In genomic region chr10:87504667-87505365, GRCh38 we compare ENCODE assay signal across 8 cellular contexts. TPM values are rescaled to one million over a fixed set of nuclear protein-coding genes. Genes with fewer than 3 reads are reported as not detected.
DNase-seq lines count a peak whose midpoint lies in the region; ATAC-seq and TF ChIP-seq lines count a peak whose summit lies in the region.

MINPP1 (plus strand) TSS chr10:87504893; CDS start chr10:87504916, 23 bp downstream.

- H3K4me1 Mint-ChIP-seq in activated T-helper 2 cell treated with anti-CD3 and anti-CD28 coated beads, Interferon-gamma antibody, Interleukin-2, Interleukin-4, amounts not matched to agents 10 μg/mL and 5 μg/mL and 100 μg/mL, durations not matched to agents 14 hours and 24 hours and 36 hours (ENCODE audit: low read depth): peaks cover 27% of the 10 kb centered on the region
- peaks cover 23 to 56% (median 39%) of the 10 kb centered on the region in 7 donors for H3K4me1 Mint-ChIP-seq in naive thymus-derived CD4-positive, alpha-beta T cell

- peaks cover 0 to 11% (median 0%) of the 10 kb centered on the region in 3 experiments for H3K36me3 ChIP-seq in naive thymus-derived CD4-positive, alpha-beta T cell (ENCODE audit: control insufficient read depth in 2 of 3, insufficient read depth in 3 of 3, low read length in 3 of 3)

- H3K4me1 ChIP-seq in naive thymus-derived CD4-positive, alpha-beta T cell (ENCODE audit: control insufficient read depth in 2 of 2, insufficient read depth in 2 of 2, low read length in 2 of 2): peaks cover 12 to 13% of the 10 kb centered on the region in 2 donors

- no peak for TF ChIP-seq CTCF in fibroblast of mammary gland (conservative IDR thresholded peaks at IDR 0.05; ENCODE audit: control insufficient read depth, insufficient read depth, low read depth, low read length)

- intact Hi-C loops in activated T-helper 2 cell treated with anti-CD3 and anti-CD28 coated beads, Interferon-gamma antibody, Interleukin-2, Interleukin-4, amounts not matched to agents 10 μg/mL and 5 μg/mL and 100 μg/mL, durations not matched to agents 14 hours and 24 hours and 36 hours (cut with micrococcal nuclease): loop anchor here (1.0 to 10.0 kb wide), 2 partner anchors 530 to 766 kb away; no protein-coding TSS in a partner anchor
- intact Hi-C loops in naive thymus-derived CD4-positive, alpha-beta T cell (cut with micrococcal nuclease): loop anchor here (1.0 to 10.0 kb wide), 4 partner anchors 160 to 1490 kb away; partner anchors contain the start of genes ATAD1 (in 1 of the 2) and FAS (in 1 of the 2)

- H3K9me3 Mint-ChIP-seq in activated T-helper 2 cell treated with anti-CD3 and anti-CD28 coated beads, Interferon-gamma antibody, Interleukin-2, Interleukin-4, amounts not matched to agents 10 μg/mL and 5 μg/mL and 100 μg/mL, durations not matched to agents 14 hours and 24 hours and 36 hours: no peaks in the 10 kb centered on the region
- peaks cover 0 to 1% (median 0%) of the 10 kb centered on the region in 11 donors for H3K9me3 Mint-ChIP-seq in naive thymus-derived CD4-positive, alpha-beta T cell

- peaks cover 12% of the 10 kb centered on the region for H3K36me3 Mint-ChIP-seq in activated T-helper 2 cell treated with anti-CD3 and anti-CD28 coated beads, Interferon-gamma antibody, Interleukin-2, Interleukin-4, amounts not matched to agents 10 μg/mL and 5 μg/mL and 100 μg/mL, durations not matched to agents 14 hours and 24 hours and 36 hours (ENCODE audit: low read depth)
- peaks cover 3 to 12% (median 5%) of the 10 kb centered on the region in 5 donors for H3K36me3 Mint-ChIP-seq in naive thymus-derived CD4-positive, alpha-beta T cell

- no peaks in the 10 kb centered on the region for H3K9me3 ChIP-seq in naive thymus-derived CD4-positive, alpha-beta T cell (ENCODE audit: control insufficient read depth in 2 of 3, low read length in 3 of 3)

- peaks cover 15% of the 10 kb centered on the region for H3K27me3 Mint-ChIP-seq in activated T-helper 2 cell treated with anti-CD3 and anti-CD28 coated beads, Interferon-gamma antibody, Interleukin-2, Interleukin-4, amounts not matched to agents 10 μg/mL and 5 μg/mL and 100 μg/mL, durations not matched to agents 14 hours and 24 hours and 36 hours (ENCODE audit: low read depth)
- peaks cover 0 to 24% (median 0%) of the 10 kb centered on the region in 5 donors for H3K27me3 Mint-ChIP-seq in naive thymus-derived CD4-positive, alpha-beta T cell

- H3K4me3 ChIP-seq in fibroblast of mammary gland (ENCODE audit: control insufficient read depth, low read depth, low read length): peak within 1 kb of the TSS; percentile 83
- peak within 1 kb of the TSS; percentile 87 for H3K4me3 ChIP-seq in naive thymus-derived CD4-positive, alpha-beta T cell (ENCODE audit: low read length)

- peak within 1 kb of the TSS; percentile 80 for H3K27ac Mint-ChIP-seq in activated T-helper 2 cell treated with anti-CD3 and anti-CD28 coated beads, Interferon-gamma antibody, Interleukin-2, Interleukin-4, amounts not matched to agents 10 μg/mL and 5 μg/mL and 100 μg/mL, durations not matched to agents 14 hours and 24 hours and 36 hours
- H3K27ac Mint-ChIP-seq in naive thymus-derived CD4-positive, alpha-beta T cell: peak within 1 kb of the TSS; percentile 54 to 93 (median 75)

- no peaks in the 10 kb centered on the region for H3K27me3 ChIP-seq in naive thymus-derived CD4-positive, alpha-beta T cell (ENCODE audit: control insufficient read depth in 2 of 2, insufficient read depth in 2 of 2, low read length in 2 of 2)

- DNase-seq in DMS79 (lab: John Stamatoyannopoulos, UW): peak; percentile 33
- DNase-seq in HuH-7 (ENCODE audit: low spot score): peak; percentile 84
- DNase-seq in RPMI7951 (ENCODE audit: low read depth): peak; percentile 81
- DNase-seq in activated T-helper 2 cell treated with anti-CD3 and anti-CD28 coated beads, Interferon-gamma antibody, Interleukin-2, Interleukin-4, amounts not matched to agents 10 μg/mL and 5 μg/mL and 100 μg/mL, durations not matched to agents 14 hours and 24 hours and 36 hours (ENCODE audit: low spot score): peak; percentile 60
- peak; percentile 81 for DNase-seq in fibroblast of mammary gland (ENCODE audit: low read depth)
- peak; percentile 38 to 86 (median 48) for DNase-seq in naive thymus-derived CD4-positive, alpha-beta T cell
- peak; percentile 87 for DNase-seq in stimulated activated naive CD8-positive, alpha-beta T cell treated with anti-CD3 and anti-CD28 coated beads, Interleukin-15, Interleukin-2, amounts not matched to agents 100 U/mL and 50 U/mL, for 24 hours

- H3K4me3 Mint-ChIP-seq in activated T-helper 2 cell treated with anti-CD3 and anti-CD28 coated beads, Interferon-gamma antibody, Interleukin-2, Interleukin-4, amounts not matched to agents 10 μg/mL and 5 μg/mL and 100 μg/mL, durations not matched to agents 14 hours and 24 hours and 36 hours (ENCODE audit: low read depth): peak within 1 kb of the TSS; percentile 83
- peak within 1 kb of the TSS; percentile 86 to 97 (median 92) for H3K4me3 Mint-ChIP-seq in naive thymus-derived CD4-positive, alpha-beta T cell

- CTCF ChIA-PET in naive thymus-derived CD4-positive, alpha-beta T cell (lab: Charles Lee): interaction anchor here (0.6 kb wide), 1 partner anchor 18 kb away, joined by 7 read pairs; no protein-coding TSS in a partner anchor

- H3K27ac ChIP-seq in naive thymus-derived CD4-positive, alpha-beta T cell (ENCODE audit: low read depth, low read length): peak within 1 kb of the TSS; percentile 59

- POLR2A ChIA-PET in naive thymus-derived CD4-positive, alpha-beta T cell (lab: Charles Lee): interaction anchor here (1.0 kb wide), 1 partner anchor 9 kb away, joined by 3 read pairs; no protein-coding TSS in a partner anchor

- ATAC-seq in GM21526 (IDR thresholded peaks at IDR 0.05; ENCODE audit: low FRiP score, unreplicated experiment): peak; percentile 80
- peak; percentile 80 for ATAC-seq in naive thymus-derived CD4-positive, alpha-beta T cell
- peak; percentile 97 for ATAC-seq in stimulated activated naive CD8-positive, alpha-beta T cell treated with anti-CD3 and anti-CD28 coated beads, Interleukin-15, Interleukin-2, amounts not matched to agents 100 U/mL and 50 U/mL, for 24 hours

RNA-seq across cellular contexts. Expression of gene MINPP1, which starts in this region (rescaled TPM):
- total RNA-seq in RPMI7951 (2014; rRNA removed; shearing (Covaris generic)): 36.6 and 38.4 TPM in 2 replicates
- total RNA-seq in activated T-helper 2 cell treated with anti-CD3 and anti-CD28 coated beads, Interferon-gamma antibody, Interleukin-2, Interleukin-4, amounts not matched to agents 10 μg/mL and 5 μg/mL and 100 μg/mL, durations not matched to agents 14 hours and 24 hours and 36 hours: 13.4 and 14.1 TPM in 2 replicates
- total RNA-seq in naive thymus-derived CD4-positive, alpha-beta T cell: 1 to 10 TPM; 1.8 to 9.5 (median 9.2) TPM
- polyA plus RNA-seq in naive thymus-derived CD4-positive, alpha-beta T cell: 1 to 10 TPM; 5.7 to 8.8 TPM

Comparison
In these comparisons a context has a peak if more than half of its experiments do, and no peak if none do; other contexts are left out.
1. Peak in every context shown above with its lines: DNase-seq, ATAC-seq, H3K4me3 ChIP-seq and H3K27ac ChIP-seq.
2. DNase-seq: peak in every context shown above with its lines; median percentile 87 in stimulated activated naive CD8-positive, alpha-beta T cell treated with anti-CD3 and anti-CD28 coated beads, Interleukin-15, Interleukin-2, amounts not matched to agents 100 U/mL and 50 U/mL, for 24 hours; 84 in HuH-7; 81 in RPMI7951; 81 in fibroblast of mammary gland; 60 in activated T-helper 2 cell treated with anti-CD3 and anti-CD28 coated beads, Interferon-gamma antibody, Interleukin-2, Interleukin-4, amounts not matched to agents 10 μg/mL and 5 μg/mL and 100 μg/mL, durations not matched to agents 14 hours and 24 hours and 36 hours; 48 in naive thymus-derived CD4-positive, alpha-beta T cell; 33 in DMS79.